ENCODE assay signal across 22 cellular contexts in the genomic region with DNA sequence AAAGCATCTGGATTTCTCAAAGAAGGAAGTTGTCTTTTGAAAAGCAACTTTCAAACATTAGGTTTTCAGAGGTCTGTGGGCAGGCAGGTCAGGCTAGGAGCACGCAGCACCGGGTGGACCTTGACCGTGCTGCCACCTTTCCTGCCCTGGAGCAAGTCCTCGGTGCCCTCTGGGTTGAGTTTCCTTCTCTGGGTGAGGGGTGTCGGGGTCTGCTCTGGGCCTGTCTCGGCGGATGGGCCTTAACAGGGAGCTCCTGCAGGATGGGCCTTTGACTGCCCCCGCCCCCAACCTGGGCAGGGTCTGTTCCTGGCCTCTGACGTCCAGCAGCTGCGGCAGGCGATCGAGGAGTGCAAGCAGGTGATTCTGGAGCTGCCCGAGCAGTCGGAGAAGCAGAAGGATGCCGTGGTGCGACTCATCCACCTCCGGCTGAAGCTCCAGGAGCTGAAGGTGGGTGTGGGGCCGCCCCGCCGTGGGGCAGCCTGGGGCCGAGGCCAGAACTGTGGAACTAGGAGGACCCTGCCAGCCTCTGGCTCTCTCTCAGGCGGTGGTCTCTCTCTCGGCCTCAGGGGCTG. TPM values are rescaled to one million over a fixed set of nuclear protein-coding genes. Genes with fewer than 3 reads are reported as not detected.
DNase-seq lines count a peak whose midpoint lies in the region; ATAC-seq and TF ChIP-seq lines count a peak whose summit lies in the region.
"Had no signal": no experiment of that assay in that cellular context is flagged by ENCODE, and none has a peak within 500 bp of the region (broad histone marks: within the 10 kb centered on the region; RNA-seq: fewer than 3 reads in every experiment).

No MANE protein-coding gene starts in this region.

- no peak overlapping the region for H3K4me3 Mint-ChIP-seq in stimulated activated memory B cell treated with anti-CD40 and anti-IgM and Interleukin-4, amounts not matched to agents 10 μg/mL and 1 μg/mL and 100 μg/mL, for 72 hours
- H3K4me3 Mint-ChIP-seq: brain; CD4-positive, alpha-beta T cell; effector memory CD8-positive, alpha-beta T cell; immature natural killer cell; mesothelial cell of epicardium; neural crest cell had no signal

- DNase-seq in Karpas-422 (no peak), epidermal melanocyte (ENCODE audit: insufficient read length, low spot score) (peak; percentile 11), nucleus accumbens (lab: John Stamatoyannopoulos, UW) (no peak), RKO (ENCODE audit: low spot score) (no peak), SKM-1 (lab: John Stamatoyannopoulos, UW; ENCODE audit: unreplicated experiment) (no peak)
- DNase-seq: activated gamma-delta T cell treated with Interleukin-2 at 50 U/mL for 16 hours; activated T-cell treated with anti-CD3 and anti-CD28 coated beads, Interleukin-2, amount 50 U/mL, for 1 hour; CD4-positive, alpha-beta T cell; effector memory CD8-positive, alpha-beta T cell; hippocampal formation; immature natural killer cell; NCI-H2107; NCI-H446 had no signal

- peak overlapping the region; percentile 54 for H3K27ac Mint-ChIP-seq in stimulated activated memory B cell treated with anti-CD40 and anti-IgM and Interleukin-4, amounts not matched to agents 10 μg/mL and 1 μg/mL and 100 μg/mL, for 72 hours
- H3K27ac Mint-ChIP-seq: CD4-positive, alpha-beta T cell; immature natural killer cell; mesothelial cell of epicardium had no signal

- H3K4me3 ChIP-seq in DOHH2 (ENCODE audit: low read length) (peak overlapping the region; percentile 67), Karpas-422 (ENCODE audit: low read length) (no peak overlapping the region)
- H3K4me3 ChIP-seq: SJSA1, vagina had no signal

- peaks cover 38% of the 10 kb centered on the region for H3K36me3 Mint-ChIP-seq in stimulated activated memory B cell treated with anti-CD40 and anti-IgM and Interleukin-4, amounts not matched to agents 10 μg/mL and 1 μg/mL and 100 μg/mL, for 72 hours

- no peaks in the 10 kb centered on the region for H3K9me3 Mint-ChIP-seq in stimulated activated memory B cell treated with anti-CD40 and anti-IgM and Interleukin-4, amounts not matched to agents 10 μg/mL and 1 μg/mL and 100 μg/mL, for 72 hours
- H3K9me3 Mint-ChIP-seq: brain; CD4-positive, alpha-beta T cell; effector memory CD8-positive, alpha-beta T cell; H9; immature natural killer cell; mesothelial cell of epicardium; neural crest cell had no signal

- H3K79me2 ChIP-seq in DOHH2 (ENCODE audit: control insufficient read depth, low read length), result peaks cover 85% of the 10 kb centered on the region
- peaks cover 47% of the 10 kb centered on the region for H3K79me2 ChIP-seq in Karpas-422 (ENCODE audit: low read length)

- peak overlapping the region; percentile 99 for H3K4me2 ChIP-seq in DOHH2 (ENCODE audit: low read length)
- H3K4me2 ChIP-seq in Karpas-422 (ENCODE audit: low read depth, low read length, poor library complexity, severe bottlenecking), result peak overlapping the region; percentile 33

- H3K4me1 ChIP-seq in DOHH2 (ENCODE audit: control insufficient read depth, low read length) (peaks cover 63% of the 10 kb centered on the region), Karpas-422 (ENCODE audit: low read length) (peaks cover 54% of the 10 kb centered on the region)
- H3K4me1 ChIP-seq: esophagus muscularis mucosa, SJSA1, vagina had no signal

- H3K27ac ChIP-seq in DOHH2 (ENCODE audit: low read depth, low read length) (peak overlapping the region; percentile 96), Karpas-422 (ENCODE audit: low read length) (peak overlapping the region; percentile 95)
- H3K27ac ChIP-seq: SJSA1, vagina had no signal

- peak overlapping the region; percentile 56 for H3K9ac ChIP-seq in Karpas-422 (ENCODE audit: low read length)

- H3K9me2 ChIP-seq in DOHH2 (replicated peaks; ENCODE audit: control insufficient read depth, low read length), result no peaks in the 10 kb centered on the region
- no peaks in the 10 kb centered on the region for H3K9me2 ChIP-seq in Karpas-422 (replicated peaks; ENCODE audit: insufficient read depth, low read length)

- ATAC-seq in stimulated activated memory B cell treated with anti-CD40 and anti-IgM and Interleukin-4, amounts not matched to agents 10 μg/mL and 1 μg/mL and 100 μg/mL, for 72 hours, result no peak

- no peak overlapping the region for H2AFZ ChIP-seq in Karpas-422 (ENCODE audit: low read length)

- peaks cover 38% of the 10 kb centered on the region for H4K20me1 ChIP-seq in DOHH2 (ENCODE audit: control insufficient read depth, insufficient read depth, low read depth, low read length)
- peaks cover 28% of the 10 kb centered on the region; the same call in 1 of the 2 replicates for H4K20me1 ChIP-seq in Karpas-422 (ENCODE audit: insufficient read depth, low read depth, low read length)

- peaks cover 72% of the 10 kb centered on the region for H3K4me1 Mint-ChIP-seq in stimulated activated memory B cell treated with anti-CD40 and anti-IgM and Interleukin-4, amounts not matched to agents 10 μg/mL and 1 μg/mL and 100 μg/mL, for 72 hours
- H3K4me1 Mint-ChIP-seq: brain, mesothelial cell of epicardium had no signal

- peaks cover 56% of the 10 kb centered on the region for H3F3A ChIP-seq in DOHH2 (ENCODE audit: control insufficient read depth, insufficient read depth)

- no peaks in the 10 kb centered on the region for H3K27me3 ChIP-seq in DOHH2 (ENCODE audit: control insufficient read depth, low read length)
- H3K27me3 ChIP-seq in Karpas-422 (ENCODE audit: low read length), result no peaks in the 10 kb centered on the region
- H3K27me3 ChIP-seq: esophagus muscularis mucosa, SJSA1, vagina had no signal

- peaks cover 92% of the 10 kb centered on the region for H3K36me3 ChIP-seq in DOHH2 (ENCODE audit: control insufficient read depth, low read length)
- H3K36me3 ChIP-seq in Karpas-422 (ENCODE audit: insufficient read depth, low read length), result peaks cover 46% of the 10 kb centered on the region

- no peaks in the 10 kb centered on the region for H3K27me3 Mint-ChIP-seq in stimulated activated memory B cell treated with anti-CD40 and anti-IgM and Interleukin-4, amounts not matched to agents 10 μg/mL and 1 μg/mL and 100 μg/mL, for 72 hours
- H3K27me3 Mint-ChIP-seq: brain; CD4-positive, alpha-beta T cell; effector memory CD8-positive, alpha-beta T cell had no signal

- no peak for TF ChIP-seq CTCF in DOHH2 (IDR thresholded peaks at IDR 0.05; ENCODE audit: low read depth, low read length, poor library complexity, severe bottlenecking)

- H3K9me3 ChIP-seq in DOHH2 (ENCODE audit: control insufficient read depth, insufficient read depth, low read length) (no peaks in the 10 kb centered on the region), Karpas-422 (ENCODE audit: low read length) (no peaks in the 10 kb centered on the region)
- H3K9me3 ChIP-seq: esophagus muscularis mucosa, SJSA1, vagina had no signal

RNA-seq across cellular contexts. Expression of a gene that starts 8.7 kb away (rescaled TPM):
- total RNA-seq in Karpas-422 (2014; rRNA removed; shearing (Covaris generic); ENCODE audit: low replicate concordance), result 125 and 219 TPM in 2 replicates

RNA-seq across cellular contexts. Expression of a gene that starts 34.2 kb away (rescaled TPM):
- total RNA-seq in Karpas-422 (2014; rRNA removed; shearing (Covaris generic); ENCODE audit: low replicate concordance), result 210 and 405 TPM in 2 replicates

RNA-seq across cellular contexts. Expression of a gene that starts 38.6 kb away (rescaled TPM):
- 3.2 and 4.8 TPM in 2 replicates for total RNA-seq in Karpas-422 (2014; rRNA removed; shearing (Covaris generic); ENCODE audit: low replicate concordance)
